ENCODE assay signal across 21 cellular contexts in genomic region chr12:49979791-49980190, GRCh38. TPM values are rescaled to one million over a fixed set of nuclear protein-coding genes. Genes with fewer than 3 reads are reported as not detected.
"Had no signal": no experiment of that assay in that cellular context is flagged by ENCODE, and none has a peak within 500 bp of the region (broad histone marks: within the 10 kb centered on the region; RNA-seq: fewer than 3 reads in every experiment).

No MANE protein-coding gene starts in this region.

- H3K27ac Mint-ChIP-seq: activated CD8-positive, alpha-beta memory T cell treated with anti-CD3 and anti-CD28 coated beads, Interleukin-2, amount 10 ng/mL, durations not matched to agents 7 days and 5 days; activated naive CD8-positive, alpha-beta T cell treated with anti-CD3 and anti-CD28 coated beads for 36 hours had no signal

- H3K36me3 ChIP-seq: cardiac muscle cell, spleen, upper lobe of left lung had no signal

- H3K9me3 Mint-ChIP-seq: activated naive CD8-positive, alpha-beta T cell treated with anti-CD3 and anti-CD28 coated beads for 36 hours; activated T-cell treated with anti-CD3 and anti-CD28 coated beads, Interleukin-2, amount 50 U/mL, for 4 hours; effector memory CD8-positive, alpha-beta T cell had no signal

- H3K27me3 Mint-ChIP-seq: activated CD8-positive, alpha-beta memory T cell treated with anti-CD3 and anti-CD28 coated beads, Interleukin-2, amount 10 ng/mL, durations not matched to agents 7 days and 5 days; activated naive CD8-positive, alpha-beta T cell treated with anti-CD3 and anti-CD28 coated beads for 36 hours; effector memory CD8-positive, alpha-beta T cell had no signal

- H3K27ac ChIP-seq: cardiac muscle cell, coronary artery, spleen, upper lobe of left lung had no signal

- ATAC-seq: activated CD8-positive, alpha-beta memory T cell treated with anti-CD3 and anti-CD28 coated beads, Interleukin-2, amount 10 ng/mL, durations not matched to agents 7 days and 5 days; activated T-cell treated with anti-CD3 and anti-CD28 coated beads, Interleukin-2, amount 50 U/mL, for 4 hours; effector memory CD8-positive, alpha-beta T cell; sciatic nerve had no signal

- H3K9me3 ChIP-seq: spleen, upper lobe of left lung had no signal

- H3K27me3 ChIP-seq: cardiac muscle cell, spleen, upper lobe of left lung had no signal

- DNase-seq: activated CD4-positive, alpha-beta T cell treated with anti-CD3 and anti-CD28 coated beads for 1 hour; activated CD4-positive, alpha-beta T cell treated with anti-CD3 and anti-CD28 coated beads, Interleukin-2, amount 50 U/mL, for 48 hours; activated CD8-positive, alpha-beta memory T cell treated with anti-CD3 and anti-CD28 coated beads, Interleukin-2, amount 10 ng/mL, durations not matched to agents 7 days and 5 days; activated effector memory CD4-positive, alpha-beta T cell treated with anti-CD3 and anti-CD28 coated beads, Interleukin-2, amount 50 U/mL, for 16 hours; activated naive CD8-positive, alpha-beta T cell treated with anti-CD3 and anti-CD28 coated beads for 36 hours; activated T-cell treated with anti-CD3 and anti-CD28 coated beads, Interleukin-2, amount 50 U/mL, for 4 hours; effector memory CD8-positive, alpha-beta T cell; erythroblast; mesendoderm; spleen; stimulated activated CD4-positive, alpha-beta T cell treated with anti-CD3 and anti-CD28 coated beads, Interleukin-1b, Interleukin-23, amount 100 ng/mL, for 48 hours; stimulated activated naive CD4-positive, alpha-beta T cell; upper lobe of left lung had no signal

- H3K4me3 Mint-ChIP-seq: activated CD8-positive, alpha-beta memory T cell treated with anti-CD3 and anti-CD28 coated beads, Interleukin-2, amount 10 ng/mL, durations not matched to agents 7 days and 5 days; activated naive CD8-positive, alpha-beta T cell treated with anti-CD3 and anti-CD28 coated beads for 36 hours; activated T-cell treated with anti-CD3 and anti-CD28 coated beads, Interleukin-2, amount 50 U/mL, for 4 hours; effector memory CD8-positive, alpha-beta T cell had no signal

- H3K4me1 Mint-ChIP-seq: activated CD8-positive, alpha-beta memory T cell treated with anti-CD3 and anti-CD28 coated beads, Interleukin-2, amount 10 ng/mL, durations not matched to agents 7 days and 5 days; activated naive CD8-positive, alpha-beta T cell treated with anti-CD3 and anti-CD28 coated beads for 36 hours had no signal

- H3K4me3 ChIP-seq: cardiac muscle cell, coronary artery, spleen, upper lobe of left lung had no signal

RNA-seq across cellular contexts. Expression of gene AQP6, which starts 7.0 kb away (rescaled TPM):
- total RNA-seq: activated CD8-positive, alpha-beta memory T cell treated with anti-CD3 and anti-CD28 coated beads, Interleukin-2, amount 10 ng/mL, durations not matched to agents 7 days and 5 days; activated naive CD8-positive, alpha-beta T cell treated with anti-CD3 and anti-CD28 coated beads for 36 hours; activated T-cell treated with anti-CD3 and anti-CD28 coated beads, Interleukin-2, amount 50 U/mL, for 4 hours; kidney epithelial cell; liver; osteocyte; pulmonary artery endothelial cell had no signal
- polyA plus RNA-seq: neural cell had no signal

RNA-seq across cellular contexts. Expression of gene AQP5, which starts 18.1 kb away (rescaled TPM):
- total RNA-seq: activated CD8-positive, alpha-beta memory T cell treated with anti-CD3 and anti-CD28 coated beads, Interleukin-2, amount 10 ng/mL, durations not matched to agents 7 days and 5 days; activated naive CD8-positive, alpha-beta T cell treated with anti-CD3 and anti-CD28 coated beads for 36 hours; activated T-cell treated with anti-CD3 and anti-CD28 coated beads, Interleukin-2, amount 50 U/mL, for 4 hours; kidney epithelial cell; liver had no signal
- polyA plus RNA-seq: liver, neural cell had no signal

RNA-seq across cellular contexts. Expression of gene AQP2, which starts 29.3 kb away (rescaled TPM):
- total RNA-seq: activated CD8-positive, alpha-beta memory T cell treated with anti-CD3 and anti-CD28 coated beads, Interleukin-2, amount 10 ng/mL, durations not matched to agents 7 days and 5 days; activated naive CD8-positive, alpha-beta T cell treated with anti-CD3 and anti-CD28 coated beads for 36 hours; activated T-cell treated with anti-CD3 and anti-CD28 coated beads, Interleukin-2, amount 50 U/mL, for 4 hours; cardiac muscle cell; kidney epithelial cell; liver; osteocyte; pulmonary artery endothelial cell; sciatic nerve; spleen had no signal
- polyA plus RNA-seq: cardiac muscle cell, liver, neural cell, spleen had no signal
